ENCODE assay signal across 19 cellular contexts in the genomic region with DNA sequence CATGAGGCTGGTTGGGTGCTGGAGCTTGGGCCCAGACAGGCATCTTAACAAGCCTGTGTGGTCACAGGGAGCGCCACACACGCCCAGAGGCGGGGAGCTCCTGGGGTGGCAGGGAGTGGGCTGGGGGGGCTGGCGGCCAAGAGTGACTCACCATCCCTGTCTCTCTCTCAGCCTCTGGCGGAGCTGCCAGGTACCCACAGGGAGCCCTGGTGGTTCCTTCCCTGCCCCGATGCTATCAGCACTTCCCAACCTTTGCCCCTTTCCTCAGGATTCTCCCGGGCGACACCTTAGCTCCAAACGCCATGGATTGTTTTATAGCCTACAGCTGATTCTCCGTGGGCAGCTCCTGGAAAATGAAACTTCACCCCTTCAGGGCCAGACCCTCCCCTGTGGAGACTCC.
"Had no signal": no experiment of that assay in that cellular context is flagged by ENCODE, and none has a peak within 500 bp of the region (broad histone marks: within the 10 kb centered on the region; RNA-seq: fewer than 3 reads in every experiment).

No MANE protein-coding gene starts in this region.

- H3K36me3 Mint-ChIP-seq: activated naive CD4-positive, alpha-beta T cell treated with anti-CD3 and anti-CD28 coated beads, Interleukin-2, amount 50 U/mL, for 24 hours had no signal

- DNase-seq: activated CD4-positive, alpha-beta memory T cell treated with anti-CD3 and anti-CD28 coated beads, Interleukin-2, amount 10 ng/mL, durations not matched to agents 7 days and 5 days; activated CD4-positive, alpha-beta T cell treated with anti-CD3 and anti-CD28 coated beads for 4 hours; activated effector memory CD4-positive, alpha-beta T cell treated with Interleukin-2 at 50 U/mL for 16 hours; activated T-cell treated with anti-CD3 and anti-CD28 coated beads, Interleukin-2, amount 50 U/mL, for 4 hours; adrenal gland; caudate nucleus; effector CD8-positive, alpha-beta T cell; foreskin fibroblast; glutamatergic neuron; kidney glomerular epithelial cell; mesendoderm; psoas muscle; right lobe of liver; spleen; stomach; T-helper 17 cell; testis; upper lobe of right lung had no signal

- H3K9me3 Mint-ChIP-seq: activated CD4-positive, alpha-beta memory T cell treated with anti-CD3 and anti-CD28 coated beads, Interleukin-2, amount 10 ng/mL, durations not matched to agents 7 days and 5 days; activated naive CD4-positive, alpha-beta T cell treated with anti-CD3 and anti-CD28 coated beads, Interleukin-2, amount 50 U/mL, for 24 hours; activated T-cell treated with anti-CD3 and anti-CD28 coated beads, Interleukin-2, amount 50 U/mL, for 4 hours had no signal

- H3K27me3 ChIP-seq: right lobe of liver, testis had no signal

- H3K27ac Mint-ChIP-seq: activated CD4-positive, alpha-beta memory T cell treated with anti-CD3 and anti-CD28 coated beads, Interleukin-2, amount 10 ng/mL, durations not matched to agents 7 days and 5 days; activated naive CD4-positive, alpha-beta T cell treated with anti-CD3 and anti-CD28 coated beads, Interleukin-2, amount 50 U/mL, for 24 hours; T-helper 17 cell had no signal

- H3K4me3 ChIP-seq: adrenal gland, psoas muscle, right lobe of liver, spleen, stomach, testis, upper lobe of right lung had no signal

- ATAC-seq: activated T-cell treated with anti-CD3 and anti-CD28 coated beads, Interleukin-2, amount 50 U/mL, for 4 hours; psoas muscle; right lobe of liver; T-helper 17 cell; upper lobe of right lung had no signal

- H3K36me3 ChIP-seq: adrenal gland, right lobe of liver, spleen, stomach, upper lobe of right lung had no signal

- H3K4me1 ChIP-seq: psoas muscle had no signal

- H3K27ac ChIP-seq: adrenal gland, psoas muscle, right lobe of liver, spleen, stomach, testis, upper lobe of right lung had no signal

- H3K9me3 ChIP-seq: adrenal gland, psoas muscle, right lobe of liver, spleen, stomach, testis, upper lobe of right lung had no signal

- H3K4me3 Mint-ChIP-seq: activated CD4-positive, alpha-beta memory T cell treated with anti-CD3 and anti-CD28 coated beads, Interleukin-2, amount 10 ng/mL, durations not matched to agents 7 days and 5 days; activated naive CD4-positive, alpha-beta T cell treated with anti-CD3 and anti-CD28 coated beads, Interleukin-2, amount 50 U/mL, for 24 hours; activated T-cell treated with anti-CD3 and anti-CD28 coated beads, Interleukin-2, amount 50 U/mL, for 4 hours; T-helper 17 cell had no signal
